Comparison of ENCODE assay signal across 8 cellular contexts in the genomic region with DNA sequence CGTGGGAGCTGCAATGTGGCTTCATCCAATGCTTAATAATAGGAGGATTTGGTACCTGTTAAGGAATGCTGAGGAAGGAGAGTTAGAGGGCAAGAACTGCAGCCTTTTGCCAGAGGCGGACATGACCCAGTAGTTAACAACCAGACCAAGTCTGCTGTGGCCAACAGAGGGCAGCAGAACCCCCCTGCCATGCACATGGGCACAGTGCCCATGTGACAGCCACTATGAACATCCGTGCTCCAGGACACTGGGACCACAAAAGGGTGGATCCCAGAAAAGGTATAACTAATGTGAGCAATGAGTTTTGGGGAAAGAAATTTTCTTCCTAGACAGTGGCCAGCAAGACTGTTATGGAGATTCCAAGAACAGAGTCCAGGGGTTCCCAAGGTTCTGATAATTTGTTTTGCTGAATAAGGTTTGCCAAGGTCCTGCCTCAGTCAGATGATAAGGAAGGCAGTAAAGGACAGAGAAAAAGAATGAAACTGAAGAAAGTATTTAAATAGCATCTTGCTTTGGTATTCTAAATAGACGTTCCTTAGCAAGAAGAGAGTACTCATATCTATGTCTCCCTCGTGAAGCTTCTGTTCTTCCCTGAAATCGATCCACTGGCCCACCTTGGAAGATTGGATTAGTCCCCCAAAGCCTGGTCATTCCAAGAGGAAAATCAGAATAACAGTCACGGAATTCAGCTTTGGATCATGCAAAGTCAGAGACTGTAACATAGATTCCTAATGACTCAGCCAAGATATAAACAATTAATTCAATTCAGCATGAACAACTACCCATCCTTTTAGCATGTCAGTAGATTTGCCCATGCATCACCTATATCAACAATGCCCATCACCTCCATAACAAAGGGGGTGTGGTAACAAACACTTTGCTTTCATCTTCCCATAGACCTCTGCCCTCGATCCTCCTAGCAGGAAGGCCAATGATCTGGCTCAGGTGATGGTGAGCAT.
DNase-seq lines count a peak whose midpoint lies in the region; ATAC-seq and TF ChIP-seq lines count a peak whose summit lies in the region.

No MANE protein-coding gene starts in this region.

- DNase-seq in NCI-H748 (lab: John Stamatoyannopoulos, UW; ENCODE audit: unreplicated experiment), result peak; percentile 51
- no peak for DNase-seq in NCI-H748 treated with DMSO at 0.1 percent for 48 hours (lab: John Stamatoyannopoulos, UW)
- peak; percentile 61 for DNase-seq in astrocyte of the hippocampus (ENCODE audit: low read depth, low spot score)
- peak; percentile 63 for DNase-seq in iPS-NIHi7 (ENCODE audit: extremely low spot score)
- DNase-seq in stimulated activated CD4-positive, alpha-beta T cell treated with anti-CD3 and anti-CD28 coated beads, Interleukin-2, amount 100 ng/mL, for 4 hours (ENCODE audit: low read depth), result peak; percentile 6

- ATAC-seq in HG03442 (IDR thresholded peaks at IDR 0.05; ENCODE audit: unreplicated experiment) (peak; percentile 67), SK-N-SH treated with all-trans-retinoic acid at 6 μM for 48 hours (peak; percentile 84), GM19324 (IDR thresholded peaks at IDR 0.05; ENCODE audit: low FRiP score, unreplicated experiment) (no peak)

TF ChIP-seq in SK-N-SH treated with all-trans-retinoic acid at 6 μM for 48 hours, 23 proteins besides CTCF, POLR2A, EP300 and RAD21:
- TF ChIP-seq TCF4 (CRISPR knock-in tag; IDR thresholded peaks at IDR 0.05; ENCODE audit: borderline replicate concordance), result no peak
- TF ChIP-seq ZC3H10 (CRISPR knock-in tag; IDR thresholded peaks at IDR 0.05), result no peak
- TF ChIP-seq, protein P1, sequence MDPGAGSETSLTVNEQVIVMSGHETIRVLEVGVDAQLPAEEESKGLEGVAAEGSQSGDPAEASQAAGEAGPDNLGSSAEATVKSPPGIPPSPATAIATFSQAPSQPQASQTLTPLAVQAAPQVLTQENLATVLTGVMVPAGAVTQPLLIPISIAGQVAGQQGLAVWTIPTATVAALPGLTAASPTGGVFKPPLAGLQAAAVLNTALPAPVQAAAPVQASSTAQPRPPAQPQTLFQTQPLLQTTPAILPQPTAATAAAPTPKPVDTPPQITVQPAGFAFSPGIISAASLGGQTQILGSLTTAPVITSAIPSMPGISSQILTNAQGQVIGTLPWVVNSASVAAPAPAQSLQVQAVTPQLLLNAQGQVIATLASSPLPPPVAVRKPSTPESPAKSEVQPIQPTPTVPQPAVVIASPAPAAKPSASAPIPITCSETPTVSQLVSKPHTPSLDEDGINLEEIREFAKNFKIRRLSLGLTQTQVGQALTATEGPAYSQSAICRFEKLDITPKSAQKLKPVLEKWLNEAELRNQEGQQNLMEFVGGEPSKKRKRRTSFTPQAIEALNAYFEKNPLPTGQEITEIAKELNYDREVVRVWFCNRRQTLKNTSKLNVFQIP (CRISPR knock-in tag; IDR thresholded peaks at IDR 0.05; ENCODE audit: borderline replicate concordance, low read depth), result no peak
- TF ChIP-seq, protein P2, sequence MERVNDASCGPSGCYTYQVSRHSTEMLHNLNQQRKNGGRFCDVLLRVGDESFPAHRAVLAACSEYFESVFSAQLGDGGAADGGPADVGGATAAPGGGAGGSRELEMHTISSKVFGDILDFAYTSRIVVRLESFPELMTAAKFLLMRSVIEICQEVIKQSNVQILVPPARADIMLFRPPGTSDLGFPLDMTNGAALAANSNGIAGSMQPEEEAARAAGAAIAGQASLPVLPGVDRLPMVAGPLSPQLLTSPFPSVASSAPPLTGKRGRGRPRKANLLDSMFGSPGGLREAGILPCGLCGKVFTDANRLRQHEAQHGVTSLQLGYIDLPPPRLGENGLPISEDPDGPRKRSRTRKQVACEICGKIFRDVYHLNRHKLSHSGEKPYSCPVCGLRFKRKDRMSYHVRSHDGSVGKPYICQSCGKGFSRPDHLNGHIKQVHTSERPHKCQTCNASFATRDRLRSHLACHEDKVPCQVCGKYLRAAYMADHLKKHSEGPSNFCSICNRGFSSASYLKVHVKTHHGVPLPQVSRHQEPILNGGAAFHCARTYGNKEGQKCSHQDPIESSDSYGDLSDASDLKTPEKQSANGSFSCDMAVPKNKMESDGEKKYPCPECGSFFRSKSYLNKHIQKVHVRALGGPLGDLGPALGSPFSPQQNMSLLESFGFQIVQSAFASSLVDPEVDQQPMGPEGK (CRISPR knock-in tag; IDR thresholded peaks at IDR 0.05; ENCODE audit: borderline replicate concordance), result no peak
- TF ChIP-seq BACH2 (CRISPR knock-in tag; IDR thresholded peaks at IDR 0.05; ENCODE audit: borderline replicate concordance), result no peak
TF ChIP-seq in SK-N-SH treated with all-trans-retinoic acid at 6 μM for 48 hours: peak in this region for 0.
